23 cellular contexts compared by ENCODE assay signal in the genomic region with DNA sequence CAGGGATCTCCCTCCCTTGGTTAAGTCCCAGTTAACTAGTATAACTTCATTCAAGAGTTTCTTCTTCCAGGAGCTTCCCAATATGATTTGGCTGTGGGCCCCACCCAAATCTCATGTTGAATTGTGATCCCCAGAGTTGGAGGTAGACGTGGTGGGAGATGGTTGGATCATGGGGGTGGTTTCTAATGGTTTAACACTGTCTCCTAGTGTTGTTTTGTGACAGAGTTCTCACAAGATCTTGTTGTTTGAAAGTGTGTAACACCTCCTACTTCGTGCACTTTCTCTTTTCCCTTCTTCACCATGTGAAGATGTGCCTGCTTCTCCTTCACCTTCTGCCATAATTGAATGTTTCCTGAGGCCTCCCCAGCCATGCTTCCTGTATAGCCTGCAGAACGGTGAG.
DNase-seq lines count a peak whose midpoint lies in the region; ATAC-seq, FAIRE-seq and TF ChIP-seq lines count a peak whose summit lies in the region.
"Had no signal": no experiment of that assay in that cellular context is flagged by ENCODE, and none has a peak within 500 bp of the region (broad histone marks: within the 10 kb centered on the region; RNA-seq: fewer than 3 reads in every experiment).

No MANE protein-coding gene starts in this region.

- ATAC-seq in HCT116 (no peak), GM12878 (no peak), HG03432 (IDR thresholded peaks at IDR 0.05; ENCODE audit: unreplicated experiment) (no peak)

- RAD21 ChIA-PET in HCT116 (lab: Charles Lee; ENCODE audit: low non-redundant PET in 1 of 2, low total read pairs in 2 of 2, uncharacterized antibody in 2 of 2, unreplicated experiment in 2 of 2) (no interaction called here), GM12878 (lab: Charles Lee; ENCODE audit: unreplicated experiment) (interaction anchor here (1.3 to 3.9 kb wide), 5 partner anchors 22 to 461 kb away, joined by 3 to 22 read pairs (median 4); no protein-coding TSS in a partner anchor)

- H3K9me2 ChIP-seq in HCT116 (ENCODE audit: insufficient read depth) (no peaks in the 10 kb centered on the region), SK-N-SH (no peaks in the 10 kb centered on the region)

- no peaks in the 10 kb centered on the region for H3K9me3 ChIP-seq in HCT116 (ENCODE audit: control insufficient read depth in 1 of 2, insufficient read depth in 1 of 2, low read depth in 1 of 2, low read length in 2 of 2)
- H3K9me3 ChIP-seq in GM12878 (replicated peaks; ENCODE audit: control insufficient read depth, insufficient read depth, low read length) = no peaks in the 10 kb centered on the region; the same call in 2 of the 3 replicates
- no peaks in the 10 kb centered on the region for H3K9me3 ChIP-seq in small intestine (ENCODE audit: control insufficient read depth, low read depth)
- H3K9me3 ChIP-seq in SK-N-SH = no peaks in the 10 kb centered on the region
- H3K9me3 ChIP-seq: tibial nerve had no signal

- DNase-seq in activated CD4-positive, alpha-beta T cell treated with anti-CD3 and anti-CD28 coated beads, Interleukin-2, amount 10 ng/mL, durations not matched to agents 24 days and 14 days = peak; percentile 62
- DNase-seq in activated CD4-positive, alpha-beta T cell treated with anti-CD3 and anti-CD28 coated beads, Interleukin-2, amount 50 U/mL, for 48 hours = no peak
- DNase-seq in HCT116 (ENCODE audit: low read depth, low spot score) = no peak
- no peak for DNase-seq in GM12878 (ENCODE audit: low read depth, low spot score)
- DNase-seq in small intestine = no peak
- DNase-seq in posterior vena cava (ENCODE audit: low spot score) = no peak
- no peak for DNase-seq in SK-N-SH
- DNase-seq: 8988T; activated CD8-positive, alpha-beta memory T cell treated with anti-CD3 and anti-CD28 coated beads, Interleukin-2, amount 50 U/mL, for 48 hours; amniotic stem cell; cerebellar nuclear complex; DMS79; endodermal cell; hippocampal formation; NCI-H1417; NCI-H2171; NCI-H82 had no signal

- H3F3A ChIP-seq in SK-N-SH (replicated peaks; ENCODE audit: insufficient read depth) = peaks cover 12% of the 10 kb centered on the region

- H3K27ac ChIP-seq in HCT116 (ENCODE audit: low read depth, low read length) = no peak overlapping the region
- peak overlapping the region; percentile 53; the same call in 1 of the 2 replicates for H3K27ac ChIP-seq in GM12878 (ENCODE audit: control insufficient read depth, insufficient read depth)
- peak overlapping the region; percentile 66 to 71 for H3K27ac ChIP-seq in small intestine (ENCODE audit: low read depth in 1 of 2, low read length in 1 of 2)
- peak overlapping the region in 1 of 2 experiments; percentile 80; a peak in 2 of 4 replicates for H3K27ac ChIP-seq in SK-N-SH (ENCODE audit: low read depth in 2 of 2, low read length in 1 of 2)
- H3K27ac ChIP-seq: BLaER1 treated with 17β-estradiol and CSF1 and Interleukin-3, amounts not matched to agents 10 nM and 100 nM; VCaP had no signal

- peaks cover 66% of the 10 kb centered on the region for H3K4me1 Mint-ChIP-seq in activated CD4-positive, alpha-beta T cell treated with anti-CD3 and anti-CD28 coated beads, Interleukin-2, amount 10 ng/mL, durations not matched to agents 24 days and 14 days

- peaks cover 30% of the 10 kb centered on the region for H3K36me3 Mint-ChIP-seq in activated CD4-positive, alpha-beta T cell treated with anti-CD3 and anti-CD28 coated beads, Interleukin-2, amount 10 ng/mL, durations not matched to agents 24 days and 14 days (ENCODE audit: low read depth)

- no peaks in the 10 kb centered on the region for H4K20me1 ChIP-seq in HCT116 (ENCODE audit: insufficient read depth)
- H4K20me1 ChIP-seq in GM12878 (ENCODE audit: control insufficient read depth, insufficient read depth) = no peaks in the 10 kb centered on the region
- H4K20me1 ChIP-seq in SK-N-SH (ENCODE audit: insufficient read depth) = no peaks in the 10 kb centered on the region
- H4K20me1 ChIP-seq: BLaER1 treated with 17β-estradiol and CSF1 and Interleukin-3, amounts not matched to agents 10 nM and 100 nM had no signal

- no peaks in the 10 kb centered on the region for H3K79me2 ChIP-seq in HCT116 (ENCODE audit: insufficient read depth, low read length)
- H3K79me2 ChIP-seq in GM12878 (ENCODE audit: control insufficient read depth, insufficient read depth, low read length) = no peaks in the 10 kb centered on the region
- no peaks in the 10 kb centered on the region for H3K79me2 ChIP-seq in SK-N-SH (ENCODE audit: insufficient read depth)

- H3K36me3 ChIP-seq in HCT116 (ENCODE audit: control insufficient read depth in 1 of 2, insufficient read depth in 2 of 2, low read length in 2 of 2) (no peaks in the 10 kb centered on the region), GM12878 (ENCODE audit: control insufficient read depth in 2 of 2, insufficient read depth in 2 of 2, low read length in 1 of 2) (no peaks in the 10 kb centered on the region), small intestine (ENCODE audit: control insufficient read depth in 2 of 2, insufficient read depth in 2 of 2, low read length in 2 of 2) (no peaks in the 10 kb centered on the region), SK-N-SH (replicated peaks in 1 of 2; ENCODE audit: control insufficient read depth in 1 of 2, insufficient read depth in 2 of 2, low read length in 1 of 2) (peaks cover 0 to 4% of the 10 kb centered on the region in 2 experiments)
- H3K36me3 ChIP-seq: BLaER1 treated with 17β-estradiol and CSF1 and Interleukin-3, amounts not matched to agents 10 nM and 100 nM; tibial nerve had no signal

- H3K4me3 ChIP-seq in HCT116 (replicated peaks in 1 of 2; ENCODE audit: low read depth in 1 of 2, low read length in 2 of 2) = no peak overlapping the region
- H3K4me3 ChIP-seq in GM12878 = no peak overlapping the region
- no peak overlapping the region for H3K4me3 ChIP-seq in small intestine (ENCODE audit: low read depth in 1 of 2, low read length in 2 of 2)
- H3K4me3 ChIP-seq in SK-N-SH (ENCODE audit: low read depth in 2 of 2, low read length in 1 of 2) = no peak overlapping the region
- H3K4me3 ChIP-seq: BLaER1 treated with 17β-estradiol and CSF1 and Interleukin-3, amounts not matched to agents 10 nM and 100 nM; tibial nerve had no signal

- H3K27ac Mint-ChIP-seq in activated CD4-positive, alpha-beta T cell treated with anti-CD3 and anti-CD28 coated beads, Interleukin-2, amount 10 ng/mL, durations not matched to agents 24 days and 14 days = peak overlapping the region; percentile 96
- H3K27ac Mint-ChIP-seq: endodermal cell had no signal

- H3K4me1 ChIP-seq in HCT116 (ENCODE audit: control insufficient read depth in 1 of 2, insufficient read depth in 2 of 2, low read length in 2 of 2) = no peaks in the 10 kb centered on the region
- peaks cover 26% of the 10 kb centered on the region for H3K4me1 ChIP-seq in GM12878 (ENCODE audit: control insufficient read depth, insufficient read depth, low read length)
- peaks cover 4 to 22% of the 10 kb centered on the region in 2 donors for H3K4me1 ChIP-seq in small intestine (ENCODE audit: control insufficient read depth in 2 of 2, insufficient read depth in 1 of 2, low read depth in 1 of 2, low read length in 1 of 2)
- H3K4me1 ChIP-seq in SK-N-SH (ENCODE audit: control insufficient read depth in 1 of 2, insufficient read depth in 2 of 2, low read depth in 1 of 2, low read length in 1 of 2) = peaks cover 8 to 28% of the 10 kb centered on the region in 2 experiments

- in situ Hi-C loops in GM12878 (cut with MboI) = no loop called here

- TF ChIP-seq POLR2A in HCT116 (IDR thresholded peaks at IDR 0.05; ENCODE audit: borderline replicate concordance, extremely low read depth, insufficient read depth, insufficient read length) (no peak), GM12878 (IDR thresholded peaks at IDR 0.05; ENCODE audit: low read depth, low read length) (no peak)

- BruUV-seq in HCT116 (replicated peaks; lab: Mats Ljungman, UMichigan) (no TSS peak), GM12878 (replicated peaks; lab: Mats Ljungman, UMichigan) (no TSS peak)

- no peak for TF ChIP-seq CTCF in HCT116 (IDR thresholded peaks at IDR 0.05 in 2 of 3, conservative IDR thresholded peaks at IDR 0.05 in 1 of 3; ENCODE audit: borderline replicate concordance in 1 of 3, insufficient read depth in 1 of 3, low read depth in 2 of 3, low read length in 2 of 3)
- no peak for TF ChIP-seq CTCF in GM12878 (IDR thresholded peaks at IDR 0.05 in 2 of 3, conservative IDR thresholded peaks at IDR 0.05 in 1 of 3; ENCODE audit: control insufficient read depth in 2 of 3, extremely low read depth in 1 of 3, insufficient read depth in 1 of 3, low read depth in 3 of 3, low read length in 3 of 3)
- TF ChIP-seq CTCF in SK-N-SH (IDR thresholded peaks at IDR 0.05) = no peak

- POLR2A ChIA-PET in HCT116 (lab: Charles Lee) = no interaction called here
- POLR2A ChIA-PET in GM12878 (lab: Charles Lee) = interaction anchor here (1.3 kb wide), 1 partner anchor 40 kb away, joined by 3 read pairs; no protein-coding TSS in a partner anchor
- POLR2A ChIA-PET in SK-N-SH (lab: Yijun Ruan, JAX) = no interaction called here

- H2AFZ ChIP-seq in HCT116 (ENCODE audit: low read depth, low read length, poor library complexity, severe bottlenecking) (no peak overlapping the region), GM12878 (ENCODE audit: control insufficient read depth, low read depth, low read length) (peak overlapping the region; percentile 30), SK-N-SH (ENCODE audit: low read depth) (no peak overlapping the region)

- TF ChIP-seq EP300 in GM12878 (IDR thresholded peaks at IDR 0.05; ENCODE audit: borderline replicate concordance in 1 of 2, control insufficient read depth in 1 of 2, low read depth in 2 of 2, low read length in 2 of 2) (no peak), SK-N-SH (IDR thresholded peaks at IDR 0.05; ENCODE audit: borderline replicate concordance in 1 of 2, low read depth in 1 of 2, low read length in 1 of 2) (no peak)

- H3K4me2 ChIP-seq in HCT116 (ENCODE audit: low read length) (no peak overlapping the region), GM12878 (ENCODE audit: control insufficient read depth, insufficient read depth) (peak overlapping the region; percentile 49), SK-N-SH (no peak overlapping the region)

- peak overlapping the region; percentile 76 for H3K4me3 Mint-ChIP-seq in activated CD4-positive, alpha-beta T cell treated with anti-CD3 and anti-CD28 coated beads, Interleukin-2, amount 10 ng/mL, durations not matched to agents 24 days and 14 days
- H3K4me3 Mint-ChIP-seq: endodermal cell had no signal

- peaks cover 14% of the 10 kb centered on the region for H3K9me3 Mint-ChIP-seq in activated CD4-positive, alpha-beta T cell treated with anti-CD3 and anti-CD28 coated beads, Interleukin-2, amount 10 ng/mL, durations not matched to agents 24 days and 14 days

- no peak overlapping the region for H3K9ac ChIP-seq in HCT116 (ENCODE audit: low read length)
- H3K9ac ChIP-seq in GM12878 (ENCODE audit: control insufficient read depth, insufficient read depth, low read length) = no peak overlapping the region
- H3K9ac ChIP-seq in SK-N-SH = no peak overlapping the region
- H3K9ac ChIP-seq: BLaER1 treated with 17β-estradiol and CSF1 and Interleukin-3, amounts not matched to agents 10 nM and 100 nM had no signal

- CTCF ChIA-PET in HCT116 (lab: Charles Lee) (no interaction called here), GM12878 (lab: Yijun Ruan, JAX) (interaction anchor here (1.0 to 1.1 kb wide), 2 partner anchors 8 to 227 kb away, joined by 3 to 5 read pairs; no protein-coding TSS in a partner anchor), SK-N-SH (lab: Yijun Ruan, JAX) (no interaction called here)

- FAIRE-seq in GM12878 (lab: Jason Lieb, UNC) (peak; percentile 18), small intestine (lab: Jason Lieb, UNC) (no peak)
- FAIRE-seq: H1, RCC 7860 had no signal

- H3K27me3 ChIP-seq in HCT116 (ENCODE audit: insufficient read depth, low read length) (no peaks in the 10 kb centered on the region), GM12878 (replicated peaks in 1 of 2; ENCODE audit: control insufficient read depth in 2 of 2, insufficient read depth in 2 of 2, low read length in 1 of 2) (no peaks in the 10 kb centered on the region), small intestine (ENCODE audit: control insufficient read depth in 2 of 2, insufficient read depth in 2 of 2, low read length in 2 of 2) (no peaks in the 10 kb centered on the region), SK-N-SH (ENCODE audit: insufficient read depth) (no peaks in the 10 kb centered on the region)
- H3K27me3 ChIP-seq: BLaER1 treated with 17β-estradiol and CSF1 and Interleukin-3, amounts not matched to agents 10 nM and 100 nM; tibial nerve had no signal

- H3K27me3 Mint-ChIP-seq in activated CD4-positive, alpha-beta T cell treated with anti-CD3 and anti-CD28 coated beads, Interleukin-2, amount 10 ng/mL, durations not matched to agents 24 days and 14 days = no peaks in the 10 kb centered on the region

- intact Hi-C loops in activated CD4-positive, alpha-beta T cell treated with anti-CD3 and anti-CD28 coated beads, Interleukin-2, amount 10 ng/mL, durations not matched to agents 24 days and 14 days (cut with micrococcal nuclease) = loop anchor here (5.0 kb wide), 2 partner anchors 97 to 98 kb away; no protein-coding TSS in a partner anchor
- intact Hi-C loops in HCT116 (cut with micrococcal nuclease) (no loop called here), GM12878 (cut with micrococcal nuclease; ENCODE audit: unreplicated experiment) (loop anchor here (1.0 kb wide), 1 partner anchor 305 kb away; no protein-coding TSS in a partner anchor), posterior vena cava (cut with DNase I) (no loop called here)

- TF ChIP-seq RAD21 in HCT116 (IDR thresholded peaks at IDR 0.05; ENCODE audit: low read depth) (peak; percentile 8; the same call in 1 of the 2 replicates), GM12878 (IDR thresholded peaks at IDR 0.05; ENCODE audit: insufficient read depth, low read depth, low read length) (0 out of 2 replicates have a peak, but pooled peaks have one; percentile 27), SK-N-SH (IDR thresholded peaks at IDR 0.05; ENCODE audit: low read length) (no peak)

- WGBS in GM12878 (ENCODE audit: insufficient coverage, insufficient replicate concordance, low lambda C conversion rate, missing lambda C conversion rate) = 12% methylated on average over 3 of the region's 3 CpGs
- WGBS in small intestine, 3 donors = 60 to 63% (median 63%) methylated on average over 3 of the region's 3 CpGs
- 96% methylated on average over 3 of the region's 3 CpGs for WGBS in SK-N-SH (ENCODE audit: low lambda C conversion rate)

- SMC1A ChIA-PET in GM12878 (lab: Charles Lee; ENCODE audit: uncharacterized antibody, unreplicated experiment) = interaction anchor here (0.7 to 3.7 kb wide), 7 partner anchors 20 to 654 kb away, joined by 3 to 22 read pairs (median 12); no protein-coding TSS in a partner anchor

Comparison
In these comparisons a context has a peak if more than half of its experiments do, and no peak if none do; other contexts are left out.
1. intact Hi-C loops: an anchor here in activated CD4-positive, alpha-beta T cell treated with anti-CD3 and anti-CD28 coated beads, Interleukin-2, amount 10 ng/mL, durations not matched to agents 24 days and 14 days (5.0 kb wide) and GM12878 (1.0 kb wide); none called in HCT116 and posterior vena cava.